9 cellular contexts compared by ENCODE assay signal in genomic region chrX:129769467-129770154, GRCh38. TPM values are rescaled to one million over a fixed set of nuclear protein-coding genes. Genes with fewer than 3 reads are reported as not detected.
DNase-seq lines count a peak whose midpoint lies in the region; ATAC-seq and TF ChIP-seq lines count a peak whose summit lies in the region.
"Had no signal": no experiment of that assay in that cellular context is flagged by ENCODE, and none has a peak within 500 bp of the region (broad histone marks: within the 10 kb centered on the region; RNA-seq: fewer than 3 reads in every experiment).

No MANE protein-coding gene starts in this region.

- TF ChIP-seq POLR2A in gastrocnemius medialis (IDR thresholded peaks at IDR 0.05) = no peak

- ATAC-seq in GM18907 (IDR thresholded peaks at IDR 0.05; ENCODE audit: unreplicated experiment) = peak; percentile 34
- peak; percentile 46 for ATAC-seq in HG03103 (IDR thresholded peaks at IDR 0.05; ENCODE audit: low read depth, unreplicated experiment)
- ATAC-seq in mucosa of descending colon = peak; percentile 67
- no peak for ATAC-seq in gastrocnemius medialis

- peaks cover 11% of the 10 kb centered on the region for H3K36me3 Mint-ChIP-seq in activated CD4-positive, alpha-beta T cell treated with anti-CD3 and anti-CD28 coated beads, Interleukin-2, amount 10 ng/mL, durations not matched to agents 7 days and 5 days (ENCODE audit: low read depth)

- TF ChIP-seq CTCF in mucosa of descending colon (IDR thresholded peaks at IDR 0.05) (no peak), BE2C (IDR thresholded peaks at IDR 0.05; ENCODE audit: low read depth, low read length) (no peak), gastrocnemius medialis (IDR thresholded peaks at IDR 0.05 in 4 of 5, conservative IDR thresholded peaks at IDR 0.05 in 1 of 5) (no peak), dorsolateral prefrontal cortex (IDR thresholded peaks at IDR 0.05 in 54 of 56, conservative IDR thresholded peaks at IDR 0.05 in 2 of 56; ENCODE audit: low read depth in 1 of 56, partially characterized antibody in 56 of 56) (no peak)

- H3K4me1 ChIP-seq in mucosa of descending colon (ENCODE audit: low read depth) = no peaks in the 10 kb centered on the region
- H3K4me1 ChIP-seq in BE2C = no peaks in the 10 kb centered on the region
- no peaks in the 10 kb centered on the region for H3K4me1 ChIP-seq in gastrocnemius medialis

- H3K9me3 ChIP-seq in mucosa of descending colon (no peaks in the 10 kb centered on the region), BE2C (no peaks in the 10 kb centered on the region), gastrocnemius medialis (no peaks in the 10 kb centered on the region)

- H3K27ac ChIP-seq in gastrocnemius medialis (no peak overlapping the region), dorsolateral prefrontal cortex (no peak overlapping the region)

- H3K27ac Mint-ChIP-seq in activated CD4-positive, alpha-beta T cell treated with anti-CD3 and anti-CD28 coated beads, Interleukin-2, amount 10 ng/mL, durations not matched to agents 7 days and 5 days = peak overlapping the region; percentile 92

- no peaks in the 10 kb centered on the region for H3K36me3 ChIP-seq in mucosa of descending colon (ENCODE audit: low read depth)
- no peaks in the 10 kb centered on the region for H3K36me3 ChIP-seq in BE2C
- H3K36me3 ChIP-seq in gastrocnemius medialis = no peaks in the 10 kb centered on the region

- peak overlapping the region; percentile 59 for H3K4me3 Mint-ChIP-seq in activated CD4-positive, alpha-beta T cell treated with anti-CD3 and anti-CD28 coated beads, Interleukin-2, amount 10 ng/mL, durations not matched to agents 7 days and 5 days

- H3K27me3 ChIP-seq in BE2C = no peaks in the 10 kb centered on the region
- H3K27me3 ChIP-seq in gastrocnemius medialis = no peaks in the 10 kb centered on the region
- H3K27me3 ChIP-seq in dorsolateral prefrontal cortex = peaks cover 0 to 41% (median 0%) of the 10 kb centered on the region in 45 donors

- peaks cover 2% of the 10 kb centered on the region for H3K9me3 Mint-ChIP-seq in activated CD4-positive, alpha-beta T cell treated with anti-CD3 and anti-CD28 coated beads, Interleukin-2, amount 10 ng/mL, durations not matched to agents 7 days and 5 days

- POLR2A ChIA-PET in activated CD4-positive, alpha-beta T cell treated with anti-CD3 and anti-CD28 coated beads, Interleukin-2, amount 10 ng/mL, durations not matched to agents 7 days and 5 days (lab: Charles Lee) = no interaction called here

- CTCF ChIA-PET in activated CD4-positive, alpha-beta T cell treated with anti-CD3 and anti-CD28 coated beads, Interleukin-2, amount 10 ng/mL, durations not matched to agents 7 days and 5 days (lab: Charles Lee) = interaction anchor here (0.9 to 3.7 kb wide), 4 partner anchors 10 to 17 kb away, joined by 3 to 12 read pairs (median 6); no protein-coding TSS in a partner anchor

- intact Hi-C loops in mucosa of descending colon (cut with DNase I, micrococcal nuclease) (no loop called here), cardiac septum (cut with DNase I) (no loop called here), gastrocnemius medialis (cut with DNase I; ENCODE audit: low total_unique reads) (no loop called here), dorsolateral prefrontal cortex (cut with DNase I) (loop anchor here in 1 of 2 donors (10.0 kb wide), 1 partner anchor 75 kb away; the partner anchor contains the start of gene ZDHHC9)

- in situ Hi-C loops in gastrocnemius medialis (cut with MboI; ENCODE audit: low sequenced_read_pairs in 4 of 4) = no loop called here

- H3K27me3 Mint-ChIP-seq in activated CD4-positive, alpha-beta T cell treated with anti-CD3 and anti-CD28 coated beads, Interleukin-2, amount 10 ng/mL, durations not matched to agents 7 days and 5 days = no peaks in the 10 kb centered on the region

- DNase-seq in activated CD4-positive, alpha-beta T cell treated with anti-CD3 and anti-CD28 coated beads, Interleukin-2, amount 10 ng/mL, durations not matched to agents 7 days and 5 days = peak; percentile 87
- peak in 2 of 3 donors; percentile 45 to 75 for DNase-seq in mucosa of descending colon
- no peak for DNase-seq in BE2C
- no peak for DNase-seq in cardiac septum (ENCODE audit: low spot score)
- no peak for DNase-seq in gastrocnemius medialis
- no peak for DNase-seq in dorsolateral prefrontal cortex

- peaks cover 77% of the 10 kb centered on the region for H3K4me1 Mint-ChIP-seq in activated CD4-positive, alpha-beta T cell treated with anti-CD3 and anti-CD28 coated beads, Interleukin-2, amount 10 ng/mL, durations not matched to agents 7 days and 5 days

- H3K4me3 ChIP-seq in mucosa of descending colon (no peak overlapping the region), BE2C (ENCODE audit: low read depth, low read length) (no peak overlapping the region), gastrocnemius medialis (no peak overlapping the region), dorsolateral prefrontal cortex (no peak overlapping the region)

RNA-seq across cellular contexts. Expression of gene SASH3, which starts 10.1 kb away (rescaled TPM):
- total RNA-seq in activated CD4-positive, alpha-beta T cell treated with anti-CD3 and anti-CD28 coated beads, Interleukin-2, amount 10 ng/mL, durations not matched to agents 7 days and 5 days = 100 to 1,000 TPM; 254 to 264 TPM
- 10 to 100 TPM in 1 of 3 donors, 1 to 10 TPM in 2; 6.1 to 10.1 (median 7.2) TPM for total RNA-seq in mucosa of descending colon
- 5.4 TPM for polyA plus RNA-seq in BE2C (2012; ENCODE audit: insufficient read depth, insufficient read length, low read depth)
- total RNA-seq in cardiac septum = 3.8 TPM
- total RNA-seq in gastrocnemius medialis = 1 to 10 TPM; 1.3 to 2.2 (median 1.7) TPM
- 10 to 100 TPM in 9 of 120 experiments, 1 to 10 TPM in 109, under 1 TPM in 2; 0.50 to 20.0 (median 4.8) TPM for total RNA-seq in dorsolateral prefrontal cortex
- total RNA-seq: epithelial cell of proximal tubule had no signal

RNA-seq across cellular contexts. Expression of gene XPNPEP2, which starts 30.8 kb away (rescaled TPM):
- 1 to 10 TPM; 1.1 to 1.3 TPM for total RNA-seq in activated CD4-positive, alpha-beta T cell treated with anti-CD3 and anti-CD28 coated beads, Interleukin-2, amount 10 ng/mL, durations not matched to agents 7 days and 5 days
- 10 to 100 TPM in 2 of 3 donors, 1 to 10 TPM in 1; 4.9 to 14.5 (median 11.3) TPM for total RNA-seq in mucosa of descending colon
- 1.4 TPM for polyA plus RNA-seq in BE2C (2012; ENCODE audit: insufficient read depth, insufficient read length, low read depth)
- total RNA-seq in cardiac septum = 0.22 TPM
- total RNA-seq in gastrocnemius medialis = 1 to 10 TPM in 2 of 4 donors, under 1 TPM in 2; 0.15 to 2.0 (median 0.87) TPM
- total RNA-seq in dorsolateral prefrontal cortex = under 1 TPM in 6 of 120 experiments, not detected in 114; 0.07 to 0.29 (median 0.17) TPM
- total RNA-seq: epithelial cell of proximal tubule had no signal

Comparison
In these comparisons a context has a peak if more than half of its experiments do, and no peak if none do; other contexts are left out.
1. ATAC-seq: peak in GM18907 (single experiment), HG03103 (single experiment) and mucosa of descending colon (single experiment); none in gastrocnemius medialis (0 of 2).
2. DNase-seq: peak in activated CD4-positive, alpha-beta T cell treated with anti-CD3 and anti-CD28 coated beads, Interleukin-2, amount 10 ng/mL, durations not matched to agents 7 days and 5 days (single experiment) and mucosa of descending colon (2 of 3); none in BE2C (single experiment), cardiac septum (single experiment), gastrocnemius medialis (0 of 2) and dorsolateral prefrontal cortex (0 of 10).
3. RNA of gene SASH3, which starts 10.1 kb away (total RNA-seq): 254 to 264 TPM in activated CD4-positive, alpha-beta T cell treated with anti-CD3 and anti-CD28 coated beads, Interleukin-2, amount 10 ng/mL, durations not matched to agents 7 days and 5 days; 6.1 to 10.1 TPM in mucosa of descending colon, 0.50 to 20.0 TPM in dorsolateral prefrontal cortex, 3.8 TPM in cardiac septum (single experiment) and 1.3 to 2.2 TPM in gastrocnemius medialis; every median in the first group is over 10 times any median in the second.